In the genomic region with DNA sequence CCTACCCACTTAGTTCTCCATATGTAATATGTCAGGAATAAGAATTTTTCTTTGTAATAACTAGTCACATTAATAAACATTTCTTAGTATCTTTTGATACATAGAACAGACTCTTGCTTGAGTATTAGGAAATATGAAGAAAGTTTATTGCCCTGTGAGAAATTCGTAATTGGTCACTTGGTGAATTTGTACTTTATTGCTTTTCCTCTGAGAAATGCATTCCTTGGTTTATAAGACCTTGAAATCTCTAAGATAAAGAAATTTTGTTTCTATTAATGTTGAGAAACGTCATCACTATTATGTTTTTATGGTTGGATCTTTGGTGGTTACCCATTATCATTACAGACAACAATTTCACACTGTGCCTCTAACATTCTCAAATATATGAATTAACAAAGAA, we compare ENCODE assay signal across 2 cellular contexts.
TF ChIP-seq lines count a peak whose summit lies in the region.

No MANE protein-coding gene starts in this region.

TF ChIP-seq in HCT116, 20 proteins besides CTCF, POLR2A, EP300 and RAD21:
- TF ChIP-seq CEBPB (IDR thresholded peaks at IDR 0.05; ENCODE audit: low read depth) (no peak), YY1 (IDR thresholded peaks at IDR 0.05; ENCODE audit: extremely low read depth, insufficient replicate concordance, low read depth, low read length) (no peak), POLR2AphosphoS5 (IDR thresholded peaks at IDR 0.05; ENCODE audit: low read depth, low read length) (no peak), EZH2phosphoT487 (IDR thresholded peaks at IDR 0.05; ENCODE audit: borderline replicate concordance) (no peak), EGR1 (IDR thresholded peaks at IDR 0.05; ENCODE audit: low read depth) (no peak), CBX3 (IDR thresholded peaks at IDR 0.05; ENCODE audit: low read depth) (no peak), TCF7L2 (IDR thresholded peaks at IDR 0.05; ENCODE audit: borderline replicate concordance, extremely low read depth, insufficient read depth, insufficient read length) (no peak), ZNF274 (IDR thresholded peaks at IDR 0.05; ENCODE audit: low read depth, low read length) (no peak), SRF (IDR thresholded peaks at IDR 0.05; ENCODE audit: low read depth) (no peak), FOSL1 (IDR thresholded peaks at IDR 0.05; ENCODE audit: low read depth) (no peak), EZH2 (IDR thresholded peaks at IDR 0.05) (no peak), ZFX (IDR thresholded peaks at IDR 0.05) (no peak), JUND (IDR thresholded peaks at IDR 0.05) (no peak), SP1 (IDR thresholded peaks at IDR 0.05; ENCODE audit: low read depth) (no peak)
- TF ChIP-seq, protein P1, sequence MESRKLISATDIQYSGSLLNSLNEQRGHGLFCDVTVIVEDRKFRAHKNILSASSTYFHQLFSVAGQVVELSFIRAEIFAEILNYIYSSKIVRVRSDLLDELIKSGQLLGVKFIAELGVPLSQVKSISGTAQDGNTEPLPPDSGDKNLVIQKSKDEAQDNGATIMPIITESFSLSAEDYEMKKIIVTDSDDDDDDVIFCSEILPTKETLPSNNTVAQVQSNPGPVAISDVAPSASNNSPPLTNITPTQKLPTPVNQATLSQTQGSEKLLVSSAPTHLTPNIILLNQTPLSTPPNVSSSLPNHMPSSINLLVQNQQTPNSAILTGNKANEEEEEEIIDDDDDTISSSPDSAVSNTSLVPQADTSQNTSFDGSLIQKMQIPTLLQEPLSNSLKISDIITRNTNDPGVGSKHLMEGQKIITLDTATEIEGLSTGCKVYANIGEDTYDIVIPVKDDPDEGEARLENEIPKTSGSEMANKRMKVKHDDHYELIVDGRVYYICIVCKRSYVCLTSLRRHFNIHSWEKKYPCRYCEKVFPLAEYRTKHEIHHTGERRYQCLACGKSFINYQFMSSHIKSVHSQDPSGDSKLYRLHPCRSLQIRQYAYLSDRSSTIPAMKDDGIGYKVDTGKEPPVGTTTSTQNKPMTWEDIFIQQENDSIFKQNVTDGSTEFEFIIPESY (IDR thresholded peaks at IDR 0.05; ENCODE audit: extremely low read depth, insufficient replicate concordance, low read length): no peak
- TF ChIP-seq, protein P2, sequence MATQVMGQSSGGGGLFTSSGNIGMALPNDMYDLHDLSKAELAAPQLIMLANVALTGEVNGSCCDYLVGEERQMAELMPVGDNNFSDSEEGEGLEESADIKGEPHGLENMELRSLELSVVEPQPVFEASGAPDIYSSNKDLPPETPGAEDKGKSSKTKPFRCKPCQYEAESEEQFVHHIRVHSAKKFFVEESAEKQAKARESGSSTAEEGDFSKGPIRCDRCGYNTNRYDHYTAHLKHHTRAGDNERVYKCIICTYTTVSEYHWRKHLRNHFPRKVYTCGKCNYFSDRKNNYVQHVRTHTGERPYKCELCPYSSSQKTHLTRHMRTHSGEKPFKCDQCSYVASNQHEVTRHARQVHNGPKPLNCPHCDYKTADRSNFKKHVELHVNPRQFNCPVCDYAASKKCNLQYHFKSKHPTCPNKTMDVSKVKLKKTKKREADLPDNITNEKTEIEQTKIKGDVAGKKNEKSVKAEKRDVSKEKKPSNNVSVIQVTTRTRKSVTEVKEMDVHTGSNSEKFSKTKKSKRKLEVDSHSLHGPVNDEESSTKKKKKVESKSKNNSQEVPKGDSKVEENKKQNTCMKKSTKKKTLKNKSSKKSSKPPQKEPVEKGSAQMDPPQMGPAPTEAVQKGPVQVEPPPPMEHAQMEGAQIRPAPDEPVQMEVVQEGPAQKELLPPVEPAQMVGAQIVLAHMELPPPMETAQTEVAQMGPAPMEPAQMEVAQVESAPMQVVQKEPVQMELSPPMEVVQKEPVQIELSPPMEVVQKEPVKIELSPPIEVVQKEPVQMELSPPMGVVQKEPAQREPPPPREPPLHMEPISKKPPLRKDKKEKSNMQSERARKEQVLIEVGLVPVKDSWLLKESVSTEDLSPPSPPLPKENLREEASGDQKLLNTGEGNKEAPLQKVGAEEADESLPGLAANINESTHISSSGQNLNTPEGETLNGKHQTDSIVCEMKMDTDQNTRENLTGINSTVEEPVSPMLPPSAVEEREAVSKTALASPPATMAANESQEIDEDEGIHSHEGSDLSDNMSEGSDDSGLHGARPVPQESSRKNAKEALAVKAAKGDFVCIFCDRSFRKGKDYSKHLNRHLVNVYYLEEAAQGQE (IDR thresholded peaks at IDR 0.05; ENCODE audit: low read depth): no peak
- TF ChIP-seq, protein P3, sequence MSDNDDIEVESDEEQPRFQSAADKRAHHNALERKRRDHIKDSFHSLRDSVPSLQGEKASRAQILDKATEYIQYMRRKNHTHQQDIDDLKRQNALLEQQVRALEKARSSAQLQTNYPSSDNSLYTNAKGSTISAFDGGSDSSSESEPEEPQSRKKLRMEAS (IDR thresholded peaks at IDR 0.05): no peak
- TF ChIP-seq, protein P4, sequence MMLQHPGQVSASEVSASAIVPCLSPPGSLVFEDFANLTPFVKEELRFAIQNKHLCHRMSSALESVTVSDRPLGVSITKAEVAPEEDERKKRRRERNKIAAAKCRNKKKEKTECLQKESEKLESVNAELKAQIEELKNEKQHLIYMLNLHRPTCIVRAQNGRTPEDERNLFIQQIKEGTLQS (IDR thresholded peaks at IDR 0.05): no peak

TF ChIP-seq in WTC11, 78 proteins besides CTCF, POLR2A, EP300 and RAD21:
- TF ChIP-seq, protein P5, sequence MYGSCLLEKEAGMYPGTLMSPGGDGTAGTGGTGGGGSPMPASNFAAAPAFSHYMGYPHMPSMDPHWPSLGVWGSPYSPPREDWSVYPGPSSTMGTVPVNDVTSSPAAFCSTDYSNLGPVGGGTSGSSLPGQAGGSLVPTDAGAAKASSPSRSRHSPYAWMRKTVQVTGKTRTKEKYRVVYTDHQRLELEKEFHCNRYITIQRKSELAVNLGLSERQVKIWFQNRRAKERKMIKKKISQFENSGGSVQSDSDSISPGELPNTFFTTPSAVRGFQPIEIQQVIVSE (CRISPR knock-in tag; IDR thresholded peaks at IDR 0.05; ENCODE audit: borderline replicate concordance): no peak
- TF ChIP-seq ZNF138 (CRISPR knock-in tag; conservative IDR thresholded peaks at IDR 0.05) (no peak), NFATC4 (CRISPR knock-in tag; IDR thresholded peaks at IDR 0.05) (no peak), GTF2I (CRISPR knock-in tag; conservative IDR thresholded peaks at IDR 0.05) (no peak), SOX15 (CRISPR knock-in tag; IDR thresholded peaks at IDR 0.05) (no peak), ZBTB21 (CRISPR knock-in tag; IDR thresholded peaks at IDR 0.05; ENCODE audit: borderline replicate concordance) (no peak), MYBL2 (CRISPR knock-in tag; IDR thresholded peaks at IDR 0.05) (no peak)
- TF ChIP-seq, protein P6, sequence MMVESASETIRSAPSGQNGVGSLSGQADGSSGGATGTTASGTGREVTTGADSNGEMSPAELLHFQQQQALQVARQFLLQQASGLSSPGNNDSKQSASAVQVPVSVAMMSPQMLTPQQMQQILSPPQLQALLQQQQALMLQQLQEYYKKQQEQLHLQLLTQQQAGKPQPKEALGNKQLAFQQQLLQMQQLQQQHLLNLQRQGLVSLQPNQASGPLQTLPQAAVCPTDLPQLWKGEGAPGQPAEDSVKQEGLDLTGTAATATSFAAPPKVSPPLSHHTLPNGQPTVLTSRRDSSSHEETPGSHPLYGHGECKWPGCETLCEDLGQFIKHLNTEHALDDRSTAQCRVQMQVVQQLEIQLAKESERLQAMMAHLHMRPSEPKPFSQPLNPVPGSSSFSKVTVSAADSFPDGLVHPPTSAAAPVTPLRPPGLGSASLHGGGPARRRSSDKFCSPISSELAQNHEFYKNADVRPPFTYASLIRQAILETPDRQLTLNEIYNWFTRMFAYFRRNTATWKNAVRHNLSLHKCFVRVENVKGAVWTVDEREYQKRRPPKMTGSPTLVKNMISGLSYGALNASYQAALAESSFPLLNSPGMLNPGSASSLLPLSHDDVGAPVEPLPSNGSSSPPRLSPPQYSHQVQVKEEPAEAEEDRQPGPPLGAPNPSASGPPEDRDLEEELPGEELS (CRISPR knock-in tag; IDR thresholded peaks at IDR 0.05): no peak
